Comparison of ENCODE assay signal across 8 cellular contexts in genomic region chr15:66704019-66704782, GRCh38. TPM values are rescaled to one million over a fixed set of nuclear protein-coding genes. Genes with fewer than 3 reads are reported as not detected.
DNase-seq lines count a peak whose midpoint lies in the region; ATAC-seq and TF ChIP-seq lines count a peak whose summit lies in the region.

No MANE protein-coding gene starts in this region.

- H3K27ac ChIP-seq in duodenal mucosa (ENCODE audit: low read depth, low read length) (no peak overlapping the region), neural cell (ENCODE audit: low read length) (no peak overlapping the region)

- H3K27me3 ChIP-seq in duodenal mucosa (ENCODE audit: control insufficient read depth in 1 of 2, insufficient read depth in 2 of 2, low read length in 2 of 2): no peaks in the 10 kb centered on the region
- peaks cover 60% of the 10 kb centered on the region for H3K27me3 ChIP-seq in neural cell (ENCODE audit: insufficient read depth, low read depth, low read length)

- H3K4me1 Mint-ChIP-seq in CD14-positive monocyte: peaks cover 28% of the 10 kb centered on the region

- H3K36me3 ChIP-seq in duodenal mucosa (ENCODE audit: control insufficient read depth in 1 of 2, insufficient read depth in 2 of 2, low read length in 2 of 2): no peaks in the 10 kb centered on the region
- no peaks in the 10 kb centered on the region for H3K36me3 ChIP-seq in neural cell (ENCODE audit: insufficient read depth, low read length)

- intact Hi-C loops in CD14-positive monocyte (cut with micrococcal nuclease): loop anchor here (5.0 to 10.0 kb wide), 4 partner anchors 87 to 319 kb away; partner anchors contain the start of gene MAP2K1 (in 1 of the 2)

- H3K4me3 Mint-ChIP-seq in CD14-positive monocyte: peak overlapping the region; percentile 76 to 88

- DNase-seq in CD14-positive monocyte (ENCODE audit: low spot score) (no peak), MV-4-11 (lab: John Stamatoyannopoulos, UW) (peak; percentile 17), Ammon's horn (ENCODE audit: low spot score) (no peak), NCI-H1694 treated with DMSO at 0.1 percent for 48 hours (lab: John Stamatoyannopoulos, UW) (no peak)
- DNase-seq in activated CD4-positive, CD25-positive, alpha-beta regulatory T cell treated with anti-CD3 and anti-CD28 coated beads, Interleukin-2, amount 50 U/mL, for 72 hours: no peak

- H3K36me3 Mint-ChIP-seq in CD14-positive monocyte: peaks cover 15 to 18% of the 10 kb centered on the region in 2 donors

- no peaks in the 10 kb centered on the region for H3K9me2 ChIP-seq in neural cell (ENCODE audit: insufficient read depth, low read length)

- peaks cover 25 to 35% (median 25%) of the 10 kb centered on the region in 3 donors for H3K27me3 Mint-ChIP-seq in CD14-positive monocyte (ENCODE audit: low read depth in 3 of 3)

- H3K9me3 Mint-ChIP-seq in CD14-positive monocyte: peaks cover 0 to 5% (median 2%) of the 10 kb centered on the region in 7 donors

- no peak for ATAC-seq in GM21786 (IDR thresholded peaks at IDR 0.05; ENCODE audit: unreplicated experiment)

- no peaks in the 10 kb centered on the region for H3K79me2 ChIP-seq in neural cell (replicated peaks; ENCODE audit: insufficient read depth, low read length)

- H3K9me3 ChIP-seq in duodenal mucosa (ENCODE audit: control insufficient read depth in 1 of 2, low read length in 2 of 2) (no peaks in the 10 kb centered on the region), neural cell (ENCODE audit: low read length) (no peaks in the 10 kb centered on the region)

- no peak for TF ChIP-seq EP300 in neural cell (conservative IDR thresholded peaks at IDR 0.05; ENCODE audit: poor library complexity, severe bottlenecking)

- H3K9ac ChIP-seq in duodenal mucosa (ENCODE audit: low read depth in 1 of 2, low read length in 2 of 2) (peak overlapping the region; percentile 55 to 73), neural cell (ENCODE audit: low read length) (no peak overlapping the region)

- no peak overlapping the region for H2AFZ ChIP-seq in neural cell (ENCODE audit: low read depth, low read length)

- H3F3A ChIP-seq in neural cell (ENCODE audit: insufficient read depth, low read length, poor library complexity, severe bottlenecking): no peaks in the 10 kb centered on the region

- TF ChIP-seq CTCF in CD14-positive monocyte (IDR thresholded peaks at IDR 0.05) (no peak), neural cell (IDR thresholded peaks at IDR 0.05; ENCODE audit: poor library complexity, severe bottlenecking) (no peak)

- peaks cover 33 to 41% of the 10 kb centered on the region in 2 donors for H3K4me1 ChIP-seq in duodenal mucosa (ENCODE audit: control insufficient read depth in 1 of 2, insufficient read depth in 2 of 2, low read length in 2 of 2)

- peak overlapping the region in 1 of 7 donors; percentile 19 for H3K27ac Mint-ChIP-seq in CD14-positive monocyte

- H3K4me3 ChIP-seq in duodenal mucosa (ENCODE audit: low read depth in 1 of 2, low read length in 2 of 2) (peak overlapping the region; percentile 83 to 89), neural cell (ENCODE audit: low read length) (peak overlapping the region; percentile 64)

- H3K4me2 ChIP-seq in neural cell (ENCODE audit: low read length): no peak overlapping the region

- no peak for TF ChIP-seq RAD21 in neural cell (conservative IDR thresholded peaks at IDR 0.05)

- no peaks in the 10 kb centered on the region for H4K20me1 ChIP-seq in neural cell (ENCODE audit: insufficient read depth)

TF ChIP-seq in neural cell, 6 proteins besides CTCF, POLR2A, EP300 and RAD21:
- TF ChIP-seq EZH2 (IDR thresholded peaks at IDR 0.05; ENCODE audit: borderline replicate concordance, insufficient read depth, low read length, poor library complexity, severe bottlenecking) (peak; percentile 70), POLR2AphosphoS5 (IDR thresholded peaks at IDR 0.05) (no peak)

RNA-seq across cellular contexts. Expression of gene SMAD6, which starts 2.2 kb away (rescaled TPM):
- polyA plus RNA-seq in CD14-positive monocyte (not detected), neural cell (0.08 and 0.16 TPM in 2 replicates)
- polyA minus RNA-seq in neural cell: 0.12 TPM in 1 of 2 replicates, not detected in the other
